1 cellular context compared by ENCODE assay signal in the genomic region with DNA sequence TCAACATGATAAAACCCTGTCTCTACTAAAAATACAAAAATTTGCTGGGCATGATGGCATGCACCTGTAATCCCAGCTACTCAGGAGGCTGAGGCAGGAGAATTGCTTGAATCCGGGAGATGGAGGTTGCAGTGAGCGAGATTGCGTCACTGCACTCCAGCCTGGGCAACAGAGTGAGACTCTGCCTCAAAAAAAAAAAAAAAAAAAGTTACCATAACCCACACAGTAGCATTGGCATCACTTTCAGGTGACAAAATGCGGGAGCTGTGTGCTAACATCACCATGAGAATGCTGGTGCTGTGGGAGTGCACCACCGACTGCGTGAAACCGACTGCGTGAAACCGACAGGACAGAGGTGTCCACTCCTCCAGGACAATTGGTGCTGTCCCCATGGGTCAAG.
TF ChIP-seq lines count a peak whose summit lies in the region.

No MANE protein-coding gene starts in this region.

TF ChIP-seq in HEK293, 187 proteins besides CTCF, POLR2A, EP300 and RAD21:
- peak; percentile 65; the same call in 1 of the 2 replicates for TF ChIP-seq ZNF121 (tag by site-specific recombination; IDR thresholded peaks at IDR 0.05)
